In genomic region chr2:160291382-160291781, GRCh38 we compare ENCODE assay signal across 1 cellular context.
TF ChIP-seq lines count a peak whose summit lies in the region.

No MANE protein-coding gene starts in this region.

TF ChIP-seq in GM23338, 12 proteins besides CTCF, POLR2A, EP300 and RAD21 (continued from another document):
- TF ChIP-seq ETS1 (IDR thresholded peaks at IDR 0.05), result no peak
- TF ChIP-seq STAT1 (IDR thresholded peaks at IDR 0.05; ENCODE audit: unreplicated experiment), result no peak
- no peak for TF ChIP-seq JUNB (IDR thresholded peaks at IDR 0.05; ENCODE audit: unreplicated experiment)
- no peak for TF ChIP-seq ZNF462 (CRISPR knock-in tag; IDR thresholded peaks at IDR 0.05)
- TF ChIP-seq NANOG (IDR thresholded peaks at IDR 0.05; ENCODE audit: borderline replicate concordance), result no peak
- TF ChIP-seq CREB1 (CRISPR knock-in tag; IDR thresholded peaks at IDR 0.05; ENCODE audit: low read depth), result no peak
- no peak for TF ChIP-seq EZH2phosphoT487 (IDR thresholded peaks at IDR 0.05; ENCODE audit: unreplicated experiment)
